Comparison of ENCODE assay signal across 8 cellular contexts in genomic region chr13:26051231-26052135, GRCh38. TPM values are rescaled to one million over a fixed set of nuclear protein-coding genes. Genes with fewer than 3 reads are reported as not detected.
DNase-seq lines count a peak whose midpoint lies in the region; ATAC-seq and TF ChIP-seq lines count a peak whose summit lies in the region.

SHISA2 (minus strand) TSS chr13:26052016; CDS start chr13:26050975, 1,041 bp downstream.

- peaks cover 1% of the 10 kb centered on the region for H3K36me3 Mint-ChIP-seq in central memory CD8-positive, alpha-beta T cell (ENCODE audit: insufficient read depth)

- no peak for TF ChIP-seq CTCF in smooth muscle cell (IDR thresholded peaks at IDR 0.05; ENCODE audit: borderline replicate concordance, insufficient read depth, poor library complexity, severe bottlenecking)

- H3K4me2 ChIP-seq in BLaER1 (peak within 1 kb of the TSS; percentile 78), smooth muscle cell (peak within 1 kb of the TSS; percentile 90)

- H4K20me1 ChIP-seq in BLaER1: peaks cover 36% of the 10 kb centered on the region
- H4K20me1 ChIP-seq in smooth muscle cell (ENCODE audit: low read depth): no peaks in the 10 kb centered on the region

- H3K27me3 ChIP-seq in BLaER1 (peaks cover 29% of the 10 kb centered on the region), smooth muscle cell (ENCODE audit: low read depth) (peaks cover 86% of the 10 kb centered on the region)

- peak within 1 kb of the TSS; percentile 73 for H3K4me3 ChIP-seq in BLaER1
- peak within 1 kb of the TSS; percentile 54 for H3K4me3 ChIP-seq in smooth muscle cell

- H3K36me3 ChIP-seq in BLaER1: peaks cover 3% of the 10 kb centered on the region
- H3K36me3 ChIP-seq in smooth muscle cell (ENCODE audit: low read depth): no peaks in the 10 kb centered on the region

- H3F3A ChIP-seq in smooth muscle cell (ENCODE audit: low read depth): peaks cover 3% of the 10 kb centered on the region

- peak within 1 kb of the TSS; percentile 70 for H2AFZ ChIP-seq in smooth muscle cell (ENCODE audit: low read depth)

- H3K4me1 ChIP-seq in BLaER1: peaks cover 41% of the 10 kb centered on the region
- no peaks in the 10 kb centered on the region for H3K4me1 ChIP-seq in smooth muscle cell (ENCODE audit: low read depth)

- intact Hi-C loops in T-helper 1 cell treated with Interleukin-12 subunit alpha and Interleukin-12 subunit beta and Interleukin-4 antibody, amounts not matched to agents 30 ng/mL and 1 ng/mL, for 36 hours (cut with micrococcal nuclease): loop anchor here (1.0 to 10.0 kb wide), 8 partner anchors 39 to 747 kb away; partner anchors contain the start of gene NUP58

- H3K9me3 ChIP-seq in BLaER1 (peaks cover 24% of the 10 kb centered on the region), smooth muscle cell (replicated peaks; ENCODE audit: low read depth) (no peaks in the 10 kb centered on the region)

- H3K27ac ChIP-seq in BLaER1 (peak within 1 kb of the TSS; percentile 33; the same call in 1 of the 2 replicates), smooth muscle cell (ENCODE audit: low read depth) (no peak within 1 kb of the TSS)

- H3K9ac ChIP-seq in BLaER1: peak within 1 kb of the TSS; percentile 68
- no peak within 1 kb of the TSS for H3K9ac ChIP-seq in smooth muscle cell (ENCODE audit: low read depth)

- H3K4me3 Mint-ChIP-seq in central memory CD8-positive, alpha-beta T cell: peak within 1 kb of the TSS; percentile 72

- no peak within 1 kb of the TSS for H3K27ac Mint-ChIP-seq in central memory CD8-positive, alpha-beta T cell (ENCODE audit: low read depth)

- no peaks in the 10 kb centered on the region for H3K9me3 Mint-ChIP-seq in central memory CD8-positive, alpha-beta T cell

- peak; percentile 66 for ATAC-seq in central memory CD8-positive, alpha-beta T cell (replicated peaks; ENCODE audit: extremely low read depth, poor library complexity, severe bottlenecking)
- ATAC-seq in GM18511 (IDR thresholded peaks at IDR 0.05; ENCODE audit: unreplicated experiment) (no peak), GM21619 (IDR thresholded peaks at IDR 0.05; ENCODE audit: unreplicated experiment) (no peak)

- DNase-seq in HuH-7.5 (ENCODE audit: low spot score): peak; percentile 27
- no peak for DNase-seq in central memory CD8-positive, alpha-beta T cell (ENCODE audit: low spot score in 2 of 2)
- DNase-seq in inferior parietal cortex (ENCODE audit: extremely low spot score): peak; percentile 65
- DNase-seq in smooth muscle cell (lab: John Stamatoyannopoulos, UW; ENCODE audit: unreplicated experiment): peak; percentile 47

- H3K27me3 Mint-ChIP-seq in central memory CD8-positive, alpha-beta T cell: peaks cover 75% of the 10 kb centered on the region

- H3K79me2 ChIP-seq in smooth muscle cell (ENCODE audit: low read depth): no peaks in the 10 kb centered on the region

- H3K4me1 Mint-ChIP-seq in central memory CD8-positive, alpha-beta T cell: peaks cover 11% of the 10 kb centered on the region

- WGBS in smooth muscle cell (ENCODE audit: low lambda C conversion rate): 3% methylated on average over 97 of the region's 110 CpGs

RNA-seq across cellular contexts. Expression of gene SHISA2, which starts in this region (rescaled TPM):
- 12.9 and 13.2 TPM in 2 replicates for total RNA-seq in T-helper 1 cell treated with Interleukin-12 subunit alpha and Interleukin-12 subunit beta and Interleukin-4 antibody, amounts not matched to agents 30 ng/mL and 1 ng/mL, for 36 hours
- 0.81 and 0.99 TPM in 2 replicates for total RNA-seq in smooth muscle cell
- polyA plus RNA-seq in smooth muscle cell: 0.14 and 0.63 TPM in 2 replicates

Comparison
In these comparisons a context has a peak if more than half of its experiments do, and no peak if none do; other contexts are left out.
1. Peak in DNase-seq, H3K4me3 ChIP-seq and H3K4me2 ChIP-seq in smooth muscle cell; RNA of the gene not detected or under 1 TPM.
2. DNase-seq: peak in HuH-7.5 (single experiment) and inferior parietal cortex (single experiment); none in central memory CD8-positive, alpha-beta T cell (0 of 2).